ENCODE assay signal across 8 cellular contexts in genomic region chr15:37981781-37982180, GRCh38. TPM values are rescaled to one million over a fixed set of nuclear protein-coding genes. Genes with fewer than 3 reads are reported as not detected.
A peak's percentile ranks its signal among the peaks of the same experiment; 100 is the strongest.
DNase-seq lines count a peak whose midpoint lies in the region; ATAC-seq, FAIRE-seq and TF ChIP-seq lines count a peak whose summit lies in the region.

No MANE protein-coding gene starts in this region.

- BruUV-seq in HepG2 (replicated peaks; lab: Mats Ljungman, UMichigan) = no TSS peak

- CTCF ChIA-PET in HepG2 (lab: Yijun Ruan, JAX; ENCODE audit: low intra/inter-chr PET ratio, low total read pairs) = no interaction called here

- TF ChIP-seq POLR2A in HepG2 (IDR thresholded peaks at IDR 0.05; ENCODE audit: insufficient read depth in 1 of 2, low read depth in 2 of 2, low read length in 2 of 2) = no peak

- H2AFZ ChIP-seq in KMS-11 (ENCODE audit: low read depth) (no peak overlapping the region), HepG2 (ENCODE audit: low read length) (no peak overlapping the region)

- H3K4me1 ChIP-seq in KMS-11 (ENCODE audit: low read depth, poor library complexity, severe bottlenecking) (no peaks in the 10 kb centered on the region), HepG2 (ENCODE audit: insufficient read depth, low read length) (no peaks in the 10 kb centered on the region), colonic mucosa (no peaks in the 10 kb centered on the region)

- H3K4me2 ChIP-seq in KMS-11 (no peak overlapping the region), HepG2 (ENCODE audit: low read depth, low read length) (no peak overlapping the region)

- DNase-seq in D721Med (ENCODE audit: insufficient read length, low spot score) = no peak
- DNase-seq in amniotic epithelial cell (ENCODE audit: low read depth) = peak; percentile 61
- DNase-seq in HepG2 (ENCODE audit: low spot score) = peak; percentile 15
- DNase-seq in dedifferentiated amniotic fluid mesenchymal stem cell (ENCODE audit: extremely low spot score) = no peak
- no peak for DNase-seq in cortex of kidney (lab: John Stamatoyannopoulos, UW)
- no peak for DNase-seq in colonic mucosa

- FAIRE-seq in D721Med (lab: Jason Lieb, UNC) = no peak
- FAIRE-seq in HepG2 (lab: Jason Lieb, UNC) = no peak

- H3K4me3 ChIP-seq in KMS-11 (IDR thresholded peaks at IDR 0.05; ENCODE audit: insufficient read depth, low read depth, low read length) = no peak overlapping the region
- no peak overlapping the region for H3K4me3 ChIP-seq in HepG2 (replicated peaks in 1 of 3; ENCODE audit: insufficient read depth in 1 of 3, low read depth in 2 of 3, low read length in 3 of 3)
- H3K4me3 ChIP-seq in colonic mucosa = no peak overlapping the region

- no peaks in the 10 kb centered on the region for H3K9me3 ChIP-seq in HepG2 (ENCODE audit: low read length)
- H3K9me3 ChIP-seq in colonic mucosa = no peaks in the 10 kb centered on the region

- TF ChIP-seq CTCF in D721Med (IDR thresholded peaks at IDR 0.05; ENCODE audit: insufficient read depth, missing control alignments) (peak; percentile 11), KMS-11 (conservative IDR thresholded peaks at IDR 0.05; ENCODE audit: low read depth, low read length) (0 out of 2 replicates have a peak, but pooled peaks have one; percentile 25), HepG2 (CRISPR knock-in tag; IDR thresholded peaks at IDR 0.05) (0 out of 2 replicates have a peak, but pooled peaks have one; percentile 38), colonic mucosa (IDR thresholded peaks at IDR 0.05) (no peak)

- ATAC-seq in HepG2 (peak; percentile 78), HG03159 (IDR thresholded peaks at IDR 0.05; ENCODE audit: unreplicated experiment) (no peak)

- no peak overlapping the region for H3K27ac ChIP-seq in KMS-11
- H3K27ac ChIP-seq in HepG2 (ENCODE audit: extremely low read length, insufficient read depth, low read length) = no peak overlapping the region
- no peak overlapping the region for H3K27ac ChIP-seq in colonic mucosa

- H3K36me3 ChIP-seq in KMS-11 (ENCODE audit: insufficient read depth) (no peaks in the 10 kb centered on the region), HepG2 (replicated peaks in 1 of 2; ENCODE audit: control insufficient read depth in 1 of 2, insufficient read depth in 2 of 2, low read length in 2 of 2) (no peaks in the 10 kb centered on the region), colonic mucosa (no peaks in the 10 kb centered on the region)

- H4K20me1 ChIP-seq in KMS-11 (ENCODE audit: insufficient read depth) = no peaks in the 10 kb centered on the region
- H4K20me1 ChIP-seq in HepG2 (ENCODE audit: insufficient read depth, low read length) = no peaks in the 10 kb centered on the region

- TF ChIP-seq EP300 in HepG2 (IDR thresholded peaks at IDR 0.05; ENCODE audit: low read depth in 2 of 2, low read length in 2 of 2) (no peak), HepG2 (CRISPR knock-in tag; IDR thresholded peaks at IDR 0.05; ENCODE audit: borderline replicate concordance) (no peak)

- H3K27me3 ChIP-seq in KMS-11 (ENCODE audit: insufficient read depth, low read depth) (no peaks in the 10 kb centered on the region), HepG2 (ENCODE audit: control insufficient read depth in 1 of 2, insufficient read depth in 2 of 2, low read length in 2 of 2) (no peaks in the 10 kb centered on the region), colonic mucosa (no peaks in the 10 kb centered on the region)

- POLR2A ChIA-PET in HepG2 (lab: Yijun Ruan, JAX) = no interaction called here

- H3K9ac ChIP-seq in KMS-11 (no peak overlapping the region), HepG2 (ENCODE audit: insufficient read depth, low read depth, low read length) (no peak overlapping the region), colonic mucosa (ENCODE audit: low read depth in 2 of 2, low read length in 2 of 2) (no peak overlapping the region)

- H3K79me2 ChIP-seq in KMS-11 (ENCODE audit: insufficient read depth, low read depth) = no peaks in the 10 kb centered on the region
- H3K79me2 ChIP-seq in HepG2 (ENCODE audit: insufficient read depth, low read length) = no peaks in the 10 kb centered on the region

- in situ Hi-C loops in HepG2 (cut with HindIII; ENCODE audit: extremely low pct_ligation_motif_present, low pct_unique_long_range_greater_than_20kb) = no loop called here

- 6% methylated on average over 2 of the region's 3 CpGs for WGBS in HepG2 (ENCODE audit: low lambda C conversion rate)

- intact Hi-C loops in HepG2 (cut with micrococcal nuclease; ENCODE audit: unreplicated experiment) = no loop called here
- intact Hi-C loops in colonic mucosa (cut with DNase I) = no loop called here

- no peak for TF ChIP-seq RAD21 in HepG2 (CRISPR knock-in tag; IDR thresholded peaks at IDR 0.05)

TF ChIP-seq in HepG2, 621 proteins besides CTCF, POLR2A, EP300 and RAD21:
- TF ChIP-seq STAG1 (CRISPR knock-in tag; IDR thresholded peaks at IDR 0.05) (peak; percentile 47), YEATS4 (CRISPR knock-in tag; IDR thresholded peaks at IDR 0.05; ENCODE audit: borderline replicate concordance) (no peak)

RNA-seq across cellular contexts. Expression of gene TMCO5A, which starts 47.3 kb away (rescaled TPM):
- total RNA-seq in HepG2 (2016; rRNA removed; fragmentation: Illumina TruSeq; extraction: Trizol) = not detected in 2 replicates
- total RNA-seq in HepG2 (2016; cell fraction: cytosol; rRNA removed; fragmentation: Illumina TruSeq; extraction: Trizol; ENCODE audit: low read depth) = not detected in 2 replicates
- not detected in 2 replicates for total RNA-seq in HepG2 (2016; cell fraction: insoluble cytoplasmic fraction; rRNA removed; fragmentation: Illumina TruSeq; extraction: Trizol)
- not detected in 2 replicates for total RNA-seq in HepG2 (2016; cell fraction: membrane; rRNA removed; fragmentation: Illumina TruSeq; extraction: Trizol)
- total RNA-seq in HepG2 (2016; cell fraction: nucleus; rRNA removed; fragmentation: Illumina TruSeq; extraction: Trizol) = not detected in 2 replicates
- polyA plus RNA-seq in HepG2 (2011; rRNA removed) = not detected in 2 replicates
- polyA plus RNA-seq in HepG2 (2011; cell fraction: cytosol; rRNA removed) = not detected in 2 replicates
- not detected in 2 replicates for polyA plus RNA-seq in HepG2 (2011; cell fraction: nucleus; rRNA removed)
- polyA plus RNA-seq in HepG2 (2012) = not detected in 2 replicates
- polyA plus RNA-seq in HepG2 (2016; cell fraction: cytosol; fragmentation: Illumina TruSeq; extraction: Trizol; ENCODE audit: low read depth) = not detected in 2 replicates
- not detected in 2 replicates for polyA plus RNA-seq in HepG2 (2016; cell fraction: insoluble cytoplasmic fraction; fragmentation: Illumina TruSeq; extraction: Trizol; ENCODE audit: low read depth)
- not detected in 2 replicates for polyA plus RNA-seq in HepG2 (2016; cell fraction: membrane; fragmentation: Illumina TruSeq; extraction: Trizol; ENCODE audit: low read depth)
- not detected in 2 replicates for polyA plus RNA-seq in HepG2 (2016; cell fraction: nucleus; fragmentation: Illumina TruSeq; extraction: Trizol; ENCODE audit: insufficient read depth, low read depth)
- polyA minus RNA-seq in HepG2 (2011; rRNA and poly(A)+ RNA removed; ENCODE audit: low replicate concordance) = not detected in 2 replicates
- polyA minus RNA-seq in HepG2 (2011; cell fraction: cytosol; rRNA and poly(A)+ RNA removed) = not detected in 2 replicates
- not detected in 2 replicates for polyA minus RNA-seq in HepG2 (2011; cell fraction: nucleus; rRNA and poly(A)+ RNA removed)
- total RNA-seq in colonic mucosa = not detected

Comparison
In these comparisons a context has a peak if more than half of its experiments do, and no peak if none do; other contexts are left out.
1. DNase-seq: peak in amniotic epithelial cell (single experiment) and HepG2 (single experiment); none in D721Med (single experiment), dedifferentiated amniotic fluid mesenchymal stem cell (single experiment), cortex of kidney (single experiment) and colonic mucosa (single experiment).